1 cellular context compared by ENCODE assay signal in genomic region chr3:63937661-63938651, GRCh38.
TF ChIP-seq lines count a peak whose summit lies in the region.

No MANE protein-coding gene starts in this region.

TF ChIP-seq in K562, 482 proteins besides CTCF, POLR2A, EP300 and RAD21 (continued from another document):
- TF ChIP-seq MCM5 (IDR thresholded peaks at IDR 0.05; ENCODE audit: low read depth) (no peak), ESRRA (IDR thresholded peaks at IDR 0.05; ENCODE audit: borderline replicate concordance, low read depth) (no peak), BRD9 (IDR thresholded peaks at IDR 0.05; ENCODE audit: low read depth, partially characterized antibody) (no peak), XRCC3 (IDR thresholded peaks at IDR 0.05) (no peak)
